In genomic region chr17:74368341-74369152, GRCh38 we compare ENCODE assay signal across 8 cellular contexts. TPM values are rescaled to one million over a fixed set of nuclear protein-coding genes. Genes with fewer than 3 reads are reported as not detected.
DNase-seq lines count a peak whose midpoint lies in the region; ATAC-seq and TF ChIP-seq lines count a peak whose summit lies in the region.

No MANE protein-coding gene starts in this region.

- ATAC-seq in naive thymus-derived CD8-positive, alpha-beta T cell: peak; percentile 73 to 79
- ATAC-seq in HG02970 (IDR thresholded peaks at IDR 0.05; ENCODE audit: low FRiP score, unreplicated experiment): no peak

- no peaks in the 10 kb centered on the region for H3K9me2 ChIP-seq in GM23248 (ENCODE audit: insufficient read depth)
- H3K9me2 ChIP-seq in OCI-LY1 (ENCODE audit: low read depth, low read length): no peaks in the 10 kb centered on the region

- H3K36me3 Mint-ChIP-seq in naive thymus-derived CD8-positive, alpha-beta T cell: no peaks in the 10 kb centered on the region

- H3K4me1 ChIP-seq in GM23248 (ENCODE audit: insufficient read depth): no peaks in the 10 kb centered on the region
- H3K4me1 ChIP-seq in OCI-LY1 (ENCODE audit: insufficient read depth, low read length, severe bottlenecking): no peaks in the 10 kb centered on the region

- DNase-seq in AG20443 (ENCODE audit: low spot score) (peak; percentile 90), GM23248 (peak; percentile 77), activated T-cell treated with anti-CD3 and anti-CD28 coated beads for 4 hours (peak; percentile 68), epithelial cell of proximal tubule (ENCODE audit: low read depth) (no peak)
- peak; percentile 36 to 82 (median 67) for DNase-seq in naive thymus-derived CD8-positive, alpha-beta T cell
- DNase-seq in stimulated activated CD8-positive, alpha-beta memory T cell treated with anti-CD3 and anti-CD28 coated beads, Interleukin-7, amount 100 ng/mL, for 48 hours (ENCODE audit: extremely low read depth in 1 of 2, low read depth in 1 of 2): peak; percentile 39 to 48

- H3K4me3 ChIP-seq in GM23248: no peak overlapping the region
- no peak overlapping the region for H3K4me3 ChIP-seq in OCI-LY1 (ENCODE audit: low read depth, low read length, poor library complexity, severe bottlenecking)
- no peak overlapping the region for H3K4me3 ChIP-seq in epithelial cell of proximal tubule (ENCODE audit: low read depth, low read length)

- no peaks in the 10 kb centered on the region for H4K20me1 ChIP-seq in GM23248 (ENCODE audit: insufficient read depth)
- H4K20me1 ChIP-seq in OCI-LY1 (ENCODE audit: insufficient read depth, low read length): no peaks in the 10 kb centered on the region

- H3K4me1 Mint-ChIP-seq in naive thymus-derived CD8-positive, alpha-beta T cell: peaks cover 11 to 19% (median 17%) of the 10 kb centered on the region in 4 donors

- peaks cover 0 to 3% (median 0%) of the 10 kb centered on the region in 5 donors for H3K27me3 Mint-ChIP-seq in naive thymus-derived CD8-positive, alpha-beta T cell

- H3F3A ChIP-seq in GM23248 (ENCODE audit: insufficient read depth): no peaks in the 10 kb centered on the region
- H3F3A ChIP-seq in OCI-LY1 (ENCODE audit: insufficient read depth, low read length): no peaks in the 10 kb centered on the region

- H3K36me3 ChIP-seq in GM23248 (ENCODE audit: low read depth) (no peaks in the 10 kb centered on the region), OCI-LY1 (ENCODE audit: insufficient read depth, low read length) (no peaks in the 10 kb centered on the region)

- H3K4me2 ChIP-seq in GM23248 (ENCODE audit: unreplicated experiment) (no peak overlapping the region), OCI-LY1 (ENCODE audit: low read length) (no peak overlapping the region)

- H3K4me3 Mint-ChIP-seq in naive thymus-derived CD8-positive, alpha-beta T cell: peak overlapping the region; percentile 41 to 77 (median 72)

- H3K27ac ChIP-seq in GM23248: no peak overlapping the region
- H3K27ac ChIP-seq in OCI-LY1 (ENCODE audit: low read depth, low read length, poor library complexity, severe bottlenecking): no peak overlapping the region

- H3K79me2 ChIP-seq in GM23248 (ENCODE audit: insufficient read depth): no peaks in the 10 kb centered on the region
- H3K79me2 ChIP-seq in OCI-LY1 (ENCODE audit: insufficient read depth, low read length): no peaks in the 10 kb centered on the region

- H3K27ac Mint-ChIP-seq in naive thymus-derived CD8-positive, alpha-beta T cell: peak overlapping the region in 3 of 10 donors; percentile 46 to 74 (median 68)

- H2AFZ ChIP-seq in GM23248 (no peak overlapping the region), OCI-LY1 (ENCODE audit: low read length) (no peak overlapping the region)

- in situ Hi-C loops in GM23248 (cut with MboI): no loop called here

- H3K9me3 Mint-ChIP-seq in naive thymus-derived CD8-positive, alpha-beta T cell: no peaks in the 10 kb centered on the region

- POLR2A ChIA-PET in naive thymus-derived CD8-positive, alpha-beta T cell (lab: Charles Lee): interaction anchor here (0.6 to 1.4 kb wide), 3 partner anchors 10 to 156 kb away, joined by 3 to 4 read pairs (median 4); no protein-coding TSS in a partner anchor

- H3K9me3 ChIP-seq in GM23248 (ENCODE audit: low read depth) (no peaks in the 10 kb centered on the region), OCI-LY1 (ENCODE audit: low read length) (no peaks in the 10 kb centered on the region)

- H3K9ac ChIP-seq in GM23248 (no peak overlapping the region), OCI-LY1 (ENCODE audit: low read length) (no peak overlapping the region)

- TF ChIP-seq CTCF in OCI-LY1 (IDR thresholded peaks at IDR 0.05; ENCODE audit: low read length) (peak; percentile 83), epithelial cell of proximal tubule (conservative IDR thresholded peaks at IDR 0.05; ENCODE audit: low read depth, low read length) (peak; percentile 92)

- 33 to 34% methylated on average over 12 to 14 of the region's 14 CpGs for WGBS in GM23248 (ENCODE audit: low coverage in 1 of 2, low lambda C conversion rate in 2 of 2, missing lambda C conversion rate in 2 of 2), 2 experiments

- no peaks in the 10 kb centered on the region for H3K27me3 ChIP-seq in GM23248 (replicated peaks; ENCODE audit: insufficient read depth)
- H3K27me3 ChIP-seq in OCI-LY1 (ENCODE audit: insufficient read depth, low read length): no peaks in the 10 kb centered on the region

RNA-seq across cellular contexts. Expression of gene GPR142, which starts 1.2 kb away (rescaled TPM):
- total RNA-seq in GM23248 (2014; rRNA removed; shearing (Covaris generic)): not detected in 2 replicates
- polyA plus RNA-seq in GM23248 (2016; fragmentation: Nextera tagmentation; extraction: Ambion mirVana): not detected in 2 replicates
- not detected in 2 replicates for total RNA-seq in epithelial cell of proximal tubule
- not detected for total RNA-seq in naive thymus-derived CD8-positive, alpha-beta T cell
- under 1 TPM in 1 of 3 donors, not detected in 2; 0.10 TPM for polyA plus RNA-seq in naive thymus-derived CD8-positive, alpha-beta T cell

RNA-seq across cellular contexts. Expression of gene BTBD17, which starts 6.9 kb away (rescaled TPM):
- not detected in 2 replicates for total RNA-seq in GM23248 (2014; rRNA removed; shearing (Covaris generic))
- polyA plus RNA-seq in GM23248 (2016; fragmentation: Nextera tagmentation; extraction: Ambion mirVana): 0.10 TPM in 1 of 2 replicates, not detected in the other
- not detected in 2 replicates for total RNA-seq in epithelial cell of proximal tubule
- not detected for total RNA-seq in naive thymus-derived CD8-positive, alpha-beta T cell
- not detected for polyA plus RNA-seq in naive thymus-derived CD8-positive, alpha-beta T cell

RNA-seq across cellular contexts. Expression of gene KIF19, which starts 42.5 kb away (rescaled TPM):
- not detected in 2 replicates for total RNA-seq in GM23248 (2014; rRNA removed; shearing (Covaris generic))
- not detected in 2 replicates for polyA plus RNA-seq in GM23248 (2016; fragmentation: Nextera tagmentation; extraction: Ambion mirVana)
- not detected in 2 replicates for total RNA-seq in epithelial cell of proximal tubule
- not detected for total RNA-seq in naive thymus-derived CD8-positive, alpha-beta T cell
- 1 to 10 TPM in 1 of 3 donors, not detected in 2; 1.1 TPM for polyA plus RNA-seq in naive thymus-derived CD8-positive, alpha-beta T cell
